1 cellular context compared by ENCODE assay signal in genomic region chr11:46389450-46390330, GRCh38.
TF ChIP-seq lines count a peak whose summit lies in the region.

No MANE protein-coding gene starts in this region.

TF ChIP-seq in K562, 482 proteins besides CTCF, POLR2A, EP300 and RAD21 (continued from another document and continues in another):
- TF ChIP-seq UBTF (IDR thresholded peaks at IDR 0.05; ENCODE audit: borderline replicate concordance in 1 of 2, low read depth in 2 of 2, low read length in 2 of 2) (0 out of 4 replicates have a peak, but pooled peaks of 1 of the 2 experiments have one; percentile 67), FIP1L1 (IDR thresholded peaks at IDR 0.05; ENCODE audit: low read depth, low read length, poor library complexity, severe bottlenecking) (peak; percentile 35), ZNF444 (CRISPR knock-in tag; IDR thresholded peaks at IDR 0.05) (no peak), REST (CRISPR knock-in tag; IDR thresholded peaks at IDR 0.05; ENCODE audit: low read depth) (peak; percentile 61; the same call in 1 of the 2 replicates), SRF (CRISPR knock-in tag; IDR thresholded peaks at IDR 0.05) (0 out of 4 replicates have a peak, but pooled peaks of 1 of the 2 experiments have one; percentile 44), MTA3 (IDR thresholded peaks at IDR 0.05; ENCODE audit: borderline replicate concordance) (peak; percentile 61; the same call in 1 of the 2 replicates), ZNF77 (CRISPR knock-in tag; IDR thresholded peaks at IDR 0.05) (no peak), ATF6 (CRISPR knock-in tag; IDR thresholded peaks at IDR 0.05) (0 out of 2 replicates have a peak, but pooled peaks have one; percentile 62), CBFA2T3 (IDR thresholded peaks at IDR 0.05) (no peak), CREM (IDR thresholded peaks at IDR 0.05; ENCODE audit: low read depth) (peak; percentile 1; the same call in 1 of the 2 replicates), NCOA1 (IDR thresholded peaks at IDR 0.05; ENCODE audit: low read depth) (no peak), DLX4 (CRISPR knock-in tag; IDR thresholded peaks at IDR 0.05) (no peak), RFX5 (IDR thresholded peaks at IDR 0.05; ENCODE audit: low read depth, low read length) (no peak), CXXC5 (CRISPR knock-in tag; IDR thresholded peaks at IDR 0.05) (peak; percentile 42), MNT (conservative IDR thresholded peaks at IDR 0.05) (peak; percentile 25 to 69; a peak in 1 of 4 replicates), HDAC1 (IDR thresholded peaks at IDR 0.05) (0 out of 4 replicates have a peak, but pooled peaks of 1 of the 2 experiments have one; percentile 38), ILF3 (IDR thresholded peaks at IDR 0.05; ENCODE audit: borderline replicate concordance) (no peak), SMARCC2 (IDR thresholded peaks at IDR 0.05; ENCODE audit: low read depth) (no peak), E2F6 (IDR thresholded peaks at IDR 0.05; ENCODE audit: borderline replicate concordance in 1 of 2, extremely low read depth in 1 of 2, insufficient read depth in 1 of 2, insufficient read length in 1 of 2, low read depth in 1 of 2, low read length in 1 of 2, poor library complexity in 1 of 2, severe bottlenecking in 1 of 2) (peak in 1 of 2 experiments; percentile 37), ZNF140 (CRISPR knock-in tag; IDR thresholded peaks at IDR 0.05) (no peak), PTRF (tag; IDR thresholded peaks at IDR 0.05) (no peak), YY1 (IDR thresholded peaks at IDR 0.05; ENCODE audit: borderline replicate concordance in 1 of 3, control insufficient read depth in 1 of 3, extremely low read depth in 1 of 3, insufficient read depth in 3 of 3, insufficient read length in 1 of 3, insufficient replicate concordance in 2 of 3, low read depth in 1 of 3, low read length in 2 of 3) (peak in 1 of 3 experiments; percentile 55), CREB1 (IDR thresholded peaks at IDR 0.05) (0 out of 2 replicates have a peak, but pooled peaks have one; percentile 31), CREB1 (CRISPR knock-in tag; IDR thresholded peaks at IDR 0.05) (peak; percentile 24; the same call in 1 of the 2 replicates), EGR1 (conservative IDR thresholded peaks at IDR 0.05) (peak; percentile 83), MAX (CRISPR knock-in tag; IDR thresholded peaks at IDR 0.05) (peak; percentile 65; the same call in 1 of the 2 replicates), YBX1 (IDR thresholded peaks at IDR 0.05) (no peak), SAFB (IDR thresholded peaks at IDR 0.05; ENCODE audit: borderline replicate concordance, low read depth, low read length) (peak; percentile 77), ZNF407 (IDR thresholded peaks at IDR 0.05; ENCODE audit: low read depth) (peak; percentile 61; the same call in 1 of the 2 replicates), ZNF764 (CRISPR knock-in tag; IDR thresholded peaks at IDR 0.05; ENCODE audit: low read depth) (no peak), FOXM1 (IDR thresholded peaks at IDR 0.05; ENCODE audit: low read depth) (no peak), FOXM1 (CRISPR knock-in tag; IDR thresholded peaks at IDR 0.05; ENCODE audit: low read depth) (peak; percentile 80; the same call in 1 of the 2 replicates), ARID3B (CRISPR knock-in tag; IDR thresholded peaks at IDR 0.05; ENCODE audit: borderline replicate concordance) (no peak), CTBP1 (IDR thresholded peaks at IDR 0.05; ENCODE audit: borderline replicate concordance) (peak; percentile 46; the same call in 1 of the 2 replicates), BRD4 (IDR thresholded peaks at IDR 0.05) (no peak), HNRNPL (IDR thresholded peaks at IDR 0.05; ENCODE audit: low read depth, low read length) (peak; percentile 89; the same call in 1 of the 2 replicates), PCBP1 (IDR thresholded peaks at IDR 0.05; ENCODE audit: low read depth, low read length, poor library complexity, severe bottlenecking) (peak; percentile 24)
